In genomic region chr6:159874475-159874874, GRCh38 we compare ENCODE assay signal across 20 cellular contexts. TPM values are rescaled to one million over a fixed set of nuclear protein-coding genes. Genes with fewer than 3 reads are reported as not detected.
DNase-seq lines count a peak whose midpoint lies in the region; FAIRE-seq and TF ChIP-seq lines count a peak whose summit lies in the region.
"Had no signal": no experiment of that assay in that cellular context is flagged by ENCODE, and none has a peak within 500 bp of the region (broad histone marks: within the 10 kb centered on the region; RNA-seq: fewer than 3 reads in every experiment).

No MANE protein-coding gene starts in this region.

- no peak overlapping the region for H3K4me3 Mint-ChIP-seq in astrocyte (ENCODE audit: unreplicated experiment)
- H3K4me3 Mint-ChIP-seq: activated naive CD8-positive, alpha-beta T cell treated with anti-CD3 and anti-CD28 coated beads for 36 hours; CD14-positive monocyte had no signal

- DNase-seq in DMS 273 treated with DMSO at 0.1 percent for 48 hours (lab: John Stamatoyannopoulos, UW) (peak; percentile 43), astrocyte (ENCODE audit: low read depth) (peak; percentile 25), left ventricle myocardium inferior (peak; percentile 65), putamen (ENCODE audit: low spot score) (peak; percentile 24), RKO (ENCODE audit: low spot score) (no peak), ACHN (no peak), NCI-H128 (lab: John Stamatoyannopoulos, UW; ENCODE audit: unreplicated experiment) (no peak), 8988T (no peak)
- DNase-seq: activated CD4-positive, CD25-positive, alpha-beta regulatory T cell treated with anti-CD3 and anti-CD28 coated beads, Interleukin-2, amount 50 U/mL, for 72 hours; activated naive CD8-positive, alpha-beta T cell treated with anti-CD3 and anti-CD28 coated beads for 36 hours; dermis blood vessel endothelial cell; NCI-H1417 treated with DMSO at 0.1 percent for 48 hours; NCI-H510A; Peyer's patch had no signal

- H3K4me2 ChIP-seq in astrocyte (ENCODE audit: low read length) = no peak overlapping the region

- H3K27me3 Mint-ChIP-seq in astrocyte (ENCODE audit: low read depth, unreplicated experiment) = peaks cover 11% of the 10 kb centered on the region
- H3K27me3 Mint-ChIP-seq: activated naive CD8-positive, alpha-beta T cell treated with anti-CD3 and anti-CD28 coated beads for 36 hours had no signal

- intact Hi-C loops in left ventricle myocardium inferior (cut with micrococcal nuclease) = no loop called here

- no peaks in the 10 kb centered on the region for H3K36me3 ChIP-seq in astrocyte (ENCODE audit: insufficient read depth, low read length)
- no peaks in the 10 kb centered on the region for H3K36me3 ChIP-seq in left ventricle myocardium inferior
- H3K36me3 ChIP-seq: neutrophil, Peyer's patch had no signal

- H3K4me1 Mint-ChIP-seq in astrocyte (ENCODE audit: low read depth, unreplicated experiment) = peaks cover 1% of the 10 kb centered on the region
- H3K4me1 Mint-ChIP-seq: CD14-positive monocyte had no signal

- no peak overlapping the region for H3K9ac ChIP-seq in astrocyte (ENCODE audit: low read length)

- TF ChIP-seq CTCF in astrocyte (IDR thresholded peaks at IDR 0.05; ENCODE audit: insufficient read depth, low read depth, low read length) = no peak
- no peak for TF ChIP-seq CTCF in left ventricle myocardium inferior (IDR thresholded peaks at IDR 0.05; ENCODE audit: borderline replicate concordance)

- H3K27ac ChIP-seq in astrocyte (ENCODE audit: low read depth, low read length) (no peak overlapping the region), left ventricle myocardium inferior (replicated peaks) (no peak overlapping the region)
- H3K27ac ChIP-seq: neutrophil, Peyer's patch had no signal

- no peaks in the 10 kb centered on the region for H3K36me3 Mint-ChIP-seq in astrocyte (ENCODE audit: low read depth, unreplicated experiment)
- H3K36me3 Mint-ChIP-seq: activated naive CD8-positive, alpha-beta T cell treated with anti-CD3 and anti-CD28 coated beads for 36 hours; CD14-positive monocyte had no signal

- H2AFZ ChIP-seq in astrocyte (ENCODE audit: low read depth, low read length) = no peak overlapping the region

- no peaks in the 10 kb centered on the region for H4K20me1 ChIP-seq in astrocyte (ENCODE audit: insufficient read depth, low read length)

- H3K79me2 ChIP-seq in astrocyte (ENCODE audit: insufficient read depth, low read length) = no peaks in the 10 kb centered on the region

- H3K9me3 ChIP-seq in astrocyte (ENCODE audit: insufficient read depth, low read depth, low read length) (no peaks in the 10 kb centered on the region), left ventricle myocardium inferior (replicated peaks) (no peaks in the 10 kb centered on the region)
- H3K9me3 ChIP-seq: neutrophil, Peyer's patch had no signal

- FAIRE-seq in astrocyte (lab: Jason Lieb, UNC) = no peak
- FAIRE-seq: frontal cortex, urothelium cell line had no signal

- in situ Hi-C loops in ACHN (cut with HindIII; ENCODE audit: low pct_ligation_motif_present, low pct_unique_long_range_greater_than_20kb, low sequenced_read_pairs) = no loop called here

- H3K27ac Mint-ChIP-seq in astrocyte (ENCODE audit: unreplicated experiment) = no peak overlapping the region
- H3K27ac Mint-ChIP-seq: activated naive CD8-positive, alpha-beta T cell treated with anti-CD3 and anti-CD28 coated beads for 36 hours had no signal

- peaks cover 3% of the 10 kb centered on the region for H3K27me3 ChIP-seq in astrocyte (ENCODE audit: insufficient read depth, low read length)
- no peaks in the 10 kb centered on the region for H3K27me3 ChIP-seq in left ventricle myocardium inferior (ENCODE audit: low read depth)
- H3K27me3 ChIP-seq: Peyer's patch had no signal

- peaks cover 4% of the 10 kb centered on the region for H3K9me3 Mint-ChIP-seq in astrocyte (ENCODE audit: unreplicated experiment)
- H3K9me3 Mint-ChIP-seq: activated naive CD8-positive, alpha-beta T cell treated with anti-CD3 and anti-CD28 coated beads for 36 hours had no signal

- no peak overlapping the region for H3K4me3 ChIP-seq in astrocyte (ENCODE audit: insufficient read depth, low read depth, low read length)
- no peak overlapping the region for H3K4me3 ChIP-seq in left ventricle myocardium inferior
- H3K4me3 ChIP-seq: Peyer's patch had no signal

- H3K4me1 ChIP-seq in astrocyte (ENCODE audit: insufficient read depth, low read length) = peaks cover 3% of the 10 kb centered on the region
- no peaks in the 10 kb centered on the region for H3K4me1 ChIP-seq in left ventricle myocardium inferior
- H3K4me1 ChIP-seq: Peyer's patch had no signal

RNA-seq across cellular contexts. Expression of gene MAS1, which starts 16.3 kb away (rescaled TPM):
- total RNA-seq in astrocyte (not detected in 2 replicates), left ventricle myocardium inferior (not detected)
- total RNA-seq: activated naive CD8-positive, alpha-beta T cell treated with anti-CD3 and anti-CD28 coated beads for 36 hours; dermis blood vessel endothelial cell; HepG2; Peyer's patch; T-helper 1 cell treated with Interleukin-12 subunit alpha and Interleukin-12 subunit beta and Interleukin-4 antibody, amounts not matched to agents 30 ng/mL and 1 ng/mL, for 36 hours had no signal

Comparison
In these comparisons a context has a peak if more than half of its experiments do, and no peak if none do; other contexts are left out.
1. DNase-seq: peak in DMS 273 treated with DMSO at 0.1 percent for 48 hours (single experiment), astrocyte (single experiment), left ventricle myocardium inferior (single experiment) and putamen (single experiment); none in RKO (single experiment), ACHN (single experiment), NCI-H128 (single experiment) and 8988T (single experiment).